Comparison of ENCODE assay signal across 8 cellular contexts in genomic region chr15:74374648-74375302, GRCh38. TPM values are rescaled to one million over a fixed set of nuclear protein-coding genes. Genes with fewer than 3 reads are reported as not detected.
DNase-seq lines count a peak whose midpoint lies in the region; ATAC-seq and TF ChIP-seq lines count a peak whose summit lies in the region.

No MANE protein-coding gene starts in this region.

- DNase-seq in AG04449 (ENCODE audit: low read depth, low spot score): no peak
- no peak for DNase-seq in activated CD8-positive, alpha-beta T cell treated with anti-CD3 and anti-CD28 coated beads for 36 hours
- no peak for DNase-seq in kidney epithelial cell (ENCODE audit: low read depth)
- no peak for DNase-seq in NK-92 (lab: John Stamatoyannopoulos, UW; ENCODE audit: unreplicated experiment)
- DNase-seq in GM10266 (ENCODE audit: extremely low spot score): no peak
- DNase-seq in aorta: no peak

- 17 to 22% methylated on average over 11 of the region's 11 CpGs for WGBS in aorta, 2 donors

- POLR2A ChIA-PET in AG04449 (lab: Yijun Ruan, JAX): no interaction called here
- POLR2A ChIA-PET in activated CD8-positive, alpha-beta T cell treated with anti-CD3 and anti-CD28 coated beads for 36 hours (lab: Charles Lee): interaction anchor here (0.7 to 1.9 kb wide), 6 partner anchors 57 to 243 kb away, joined by 3 to 9 read pairs (median 4); no protein-coding TSS in a partner anchor

- CTCF ChIA-PET in AG04449 (lab: Yijun Ruan, JAX): interaction anchor here (0.9 to 32.0 kb wide), 32 partner anchors 8 to 580 kb away, joined by 3 to 1700 read pairs (median 6); partner anchors contain the start of genes CLK3, CYP11A1, SEMA7A and UBL7
- CTCF ChIA-PET in activated CD8-positive, alpha-beta T cell treated with anti-CD3 and anti-CD28 coated beads for 36 hours (lab: Charles Lee): interaction anchor here (0.6 to 17.3 kb wide), 27 partner anchors 8 to 394 kb away, joined by 3 to 840 read pairs (median 5); partner anchors contain the start of genes ARID3B, CLK3, CYP11A1 and SEMA7A

- peaks cover 2% of the 10 kb centered on the region for H3K27me3 ChIP-seq in kidney epithelial cell (ENCODE audit: control insufficient read depth, insufficient read depth, low read length)
- no peaks in the 10 kb centered on the region for H3K27me3 ChIP-seq in aorta (ENCODE audit: control insufficient read depth in 1 of 2, insufficient read depth in 2 of 2, low read length in 1 of 2)

- no peaks in the 10 kb centered on the region for H3K9me3 ChIP-seq in aorta (ENCODE audit: control insufficient read depth, low read length)

- H3K4me3 ChIP-seq in AG04449 (ENCODE audit: low read depth, low read length) (peak overlapping the region; percentile 75), kidney epithelial cell (ENCODE audit: low read depth, low read length) (peak overlapping the region; percentile 45), aorta (ENCODE audit: low read length in 2 of 2) (no peak overlapping the region)

- H3K4me1 Mint-ChIP-seq in activated CD8-positive, alpha-beta T cell treated with anti-CD3 and anti-CD28 coated beads for 36 hours (ENCODE audit: low read depth): peaks cover 46% of the 10 kb centered on the region

- peak overlapping the region; percentile 22 for H3K27ac Mint-ChIP-seq in activated CD8-positive, alpha-beta T cell treated with anti-CD3 and anti-CD28 coated beads for 36 hours

- H3K4me3 Mint-ChIP-seq in activated CD8-positive, alpha-beta T cell treated with anti-CD3 and anti-CD28 coated beads for 36 hours: peak overlapping the region; percentile 74

- intact Hi-C loops in activated CD8-positive, alpha-beta T cell treated with anti-CD3 and anti-CD28 coated beads for 36 hours (cut with micrococcal nuclease): loop anchor here (2.0 to 5.0 kb wide), 4 partner anchors 64 to 258 kb away; partner anchors contain the start of gene ARID3B
- intact Hi-C loops in aorta (cut with DNase I): loop anchor here (5.0 to 10.0 kb wide), 4 partner anchors 118 to 390 kb away; partner anchors contain the start of gene CLK3 (in 1 of the 2)

- H3K36me3 ChIP-seq in kidney epithelial cell (ENCODE audit: control insufficient read depth, insufficient read depth, low read length) (no peaks in the 10 kb centered on the region), aorta (ENCODE audit: control insufficient read depth in 1 of 2, insufficient read depth in 2 of 2, low read length in 1 of 2) (no peaks in the 10 kb centered on the region)

- no peaks in the 10 kb centered on the region for H3K9me3 Mint-ChIP-seq in activated CD8-positive, alpha-beta T cell treated with anti-CD3 and anti-CD28 coated beads for 36 hours

- no peak for TF ChIP-seq CTCF in AG04449 (IDR thresholded peaks at IDR 0.05; ENCODE audit: insufficient read depth, low read length, missing control alignments)
- no peak for TF ChIP-seq CTCF in activated CD8-positive, alpha-beta T cell treated with anti-CD3 and anti-CD28 coated beads for 36 hours (IDR thresholded peaks at IDR 0.05)
- TF ChIP-seq CTCF in kidney epithelial cell (IDR thresholded peaks at IDR 0.05; ENCODE audit: insufficient read depth, low read length, poor library complexity, severe bottlenecking): no peak
- TF ChIP-seq CTCF in GM10266 (IDR thresholded peaks at IDR 0.05; ENCODE audit: control insufficient read depth, insufficient read depth, low read depth, missing control alignments): no peak

- peak; percentile 16 for ATAC-seq in GM19397 (IDR thresholded peaks at IDR 0.05; ENCODE audit: unreplicated experiment)
- ATAC-seq in activated CD8-positive, alpha-beta T cell treated with anti-CD3 and anti-CD28 coated beads for 36 hours: no peak
- ATAC-seq in GM21390 (IDR thresholded peaks at IDR 0.05; ENCODE audit: unreplicated experiment): no peak
- no peak for ATAC-seq in aorta (ENCODE audit: low FRiP score)

- no peaks in the 10 kb centered on the region for H3K4me1 ChIP-seq in aorta (ENCODE audit: control insufficient read depth in 1 of 2, insufficient read depth in 2 of 2, low read length in 2 of 2)

- peaks cover 3% of the 10 kb centered on the region for H3K27me3 Mint-ChIP-seq in activated CD8-positive, alpha-beta T cell treated with anti-CD3 and anti-CD28 coated beads for 36 hours

- no peaks in the 10 kb centered on the region for H3K36me3 Mint-ChIP-seq in activated CD8-positive, alpha-beta T cell treated with anti-CD3 and anti-CD28 coated beads for 36 hours (ENCODE audit: low read depth)

- H3K27ac ChIP-seq in aorta (ENCODE audit: low read depth in 1 of 2, low read length in 2 of 2): no peak overlapping the region

RNA-seq across cellular contexts. Expression of gene CYP11A1, which starts 7.3 kb away (rescaled TPM):
- under 1 TPM; 0.29 to 0.31 TPM for total RNA-seq in activated CD8-positive, alpha-beta T cell treated with anti-CD3 and anti-CD28 coated beads for 36 hours
- 2.0 and 2.9 TPM in 2 replicates for total RNA-seq in kidney epithelial cell
- 1 to 10 TPM; 1.3 to 1.5 TPM for total RNA-seq in aorta
- under 1 TPM in 1 of 2 donors, not detected in 1; 0.10 TPM for polyA plus RNA-seq in aorta

RNA-seq across cellular contexts. Expression of gene SEMA7A, which starts 59.0 kb away (rescaled TPM):
- total RNA-seq in activated CD8-positive, alpha-beta T cell treated with anti-CD3 and anti-CD28 coated beads for 36 hours: 10 to 100 TPM; 62.4 TPM
- total RNA-seq in kidney epithelial cell (289 and 322 TPM in 2 replicates), aorta (1 to 10 TPM; 2.3 to 4.1 TPM)
- 1 to 10 TPM in 1 of 2 donors, under 1 TPM in 1; 0.54 to 1.8 TPM for polyA plus RNA-seq in aorta

Comparison
In these comparisons a context has a peak if more than half of its experiments do, and no peak if none do; other contexts are left out.
1. H3K4me3 ChIP-seq: peak in AG04449 (single experiment) and kidney epithelial cell (single experiment); none in aorta (0 of 2).
2. RNA of gene SEMA7A, which starts 59.0 kb away (total RNA-seq): 289 to 322 TPM in kidney epithelial cell and 62.4 TPM in activated CD8-positive, alpha-beta T cell treated with anti-CD3 and anti-CD28 coated beads for 36 hours; 2.3 to 4.1 TPM in aorta; every median in the first group is over 10 times any median in the second.